ENCODE assay signal across 14 cellular contexts in the genomic region with DNA sequence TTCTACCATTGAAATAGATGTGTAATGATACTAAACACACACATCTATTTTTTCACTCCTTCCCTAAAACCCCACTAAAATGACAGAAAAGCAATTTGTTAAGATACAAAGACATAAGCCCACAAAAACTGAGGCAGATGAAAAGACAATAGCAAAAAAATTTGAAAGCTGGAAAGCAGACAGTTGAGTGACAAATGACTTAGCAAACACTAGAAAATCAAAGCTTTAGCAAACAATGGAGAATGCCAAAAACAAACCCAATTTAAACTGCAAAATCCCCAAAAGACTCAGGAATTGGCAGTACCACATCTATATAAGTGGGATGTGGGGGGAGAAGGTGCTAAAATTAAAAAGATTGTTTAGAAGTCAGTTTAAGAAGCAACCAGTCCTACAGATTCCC.
"Had no signal": no experiment of that assay in that cellular context is flagged by ENCODE, and none has a peak within 500 bp of the region (broad histone marks: within the 10 kb centered on the region; RNA-seq: fewer than 3 reads in every experiment).

No MANE protein-coding gene starts in this region.

- H3K27me3 ChIP-seq: heart right ventricle, tibial nerve, vagina had no signal

- H3K36me3 Mint-ChIP-seq: stimulated activated effector memory CD8-positive, alpha-beta T cell treated with anti-CD3 and anti-CD28 coated beads, Interleukin-12 subunit alpha, Interleukin-12 subunit beta, amount 100 ng/mL, for 72 hours had no signal

- H3K27ac Mint-ChIP-seq: activated CD8-positive, alpha-beta memory T cell treated with anti-CD3 and anti-CD28 coated beads, Interleukin-2, amount 10 ng/mL, durations not matched to agents 7 days and 5 days; activated naive CD8-positive, alpha-beta T cell treated with anti-CD3 and anti-CD28 coated beads for 36 hours; stimulated activated effector memory CD8-positive, alpha-beta T cell treated with anti-CD3 and anti-CD28 coated beads, Interleukin-12 subunit alpha, Interleukin-12 subunit beta, amount 100 ng/mL, for 72 hours had no signal

- H3K9me3 Mint-ChIP-seq: activated naive CD8-positive, alpha-beta T cell treated with anti-CD3 and anti-CD28 coated beads for 36 hours; stimulated activated effector memory CD8-positive, alpha-beta T cell treated with anti-CD3 and anti-CD28 coated beads, Interleukin-12 subunit alpha, Interleukin-12 subunit beta, amount 100 ng/mL, for 72 hours had no signal

- ATAC-seq: activated CD4-positive, CD25-positive, alpha-beta regulatory T cell treated with anti-CD3 and anti-CD28 coated beads, Interleukin-2, amount 50 U/mL, for 24 hours; activated CD8-positive, alpha-beta memory T cell treated with anti-CD3 and anti-CD28 coated beads, Interleukin-2, amount 10 ng/mL, durations not matched to agents 7 days and 5 days; heart right ventricle; left ventricle myocardium superior; stimulated activated effector memory CD8-positive, alpha-beta T cell treated with anti-CD3 and anti-CD28 coated beads, Interleukin-12 subunit alpha, Interleukin-12 subunit beta, amount 100 ng/mL, for 72 hours had no signal

- H3K4me3 Mint-ChIP-seq: activated CD8-positive, alpha-beta memory T cell treated with anti-CD3 and anti-CD28 coated beads, Interleukin-2, amount 10 ng/mL, durations not matched to agents 7 days and 5 days; activated naive CD8-positive, alpha-beta T cell treated with anti-CD3 and anti-CD28 coated beads for 36 hours; stimulated activated effector memory CD8-positive, alpha-beta T cell treated with anti-CD3 and anti-CD28 coated beads, Interleukin-12 subunit alpha, Interleukin-12 subunit beta, amount 100 ng/mL, for 72 hours had no signal

- H3K36me3 ChIP-seq: heart right ventricle, tibial nerve, vagina had no signal

- H3K4me3 ChIP-seq: heart right ventricle, skin epidermis, tibial nerve, vagina had no signal

- H3K27me3 Mint-ChIP-seq: activated CD8-positive, alpha-beta memory T cell treated with anti-CD3 and anti-CD28 coated beads, Interleukin-2, amount 10 ng/mL, durations not matched to agents 7 days and 5 days; activated naive CD8-positive, alpha-beta T cell treated with anti-CD3 and anti-CD28 coated beads for 36 hours had no signal

- H3K9me3 ChIP-seq: tibial nerve, vagina had no signal

- H3K27ac ChIP-seq: heart right ventricle, skin epidermis, tibial nerve, vagina had no signal

- DNase-seq: activated CD4-positive, alpha-beta T cell treated with anti-CD3 and anti-CD28 coated beads, Interleukin-2, amount 50 U/mL, for 4 hours; activated CD8-positive, alpha-beta memory T cell treated with anti-CD3 and anti-CD28 coated beads, Interleukin-2, amount 10 ng/mL, durations not matched to agents 7 days and 5 days; activated gamma-delta T cell treated with Interleukin-2 at 50 U/mL for 16 hours; activated naive CD8-positive, alpha-beta T cell treated with anti-CD3 and anti-CD28 coated beads for 36 hours; activated T-cell treated with anti-CD3 and anti-CD28 coated beads, Interleukin-2, amount 50 U/mL, for 48 hours; heart right ventricle; kidney; left ventricle myocardium superior; posterior cingulate gyrus had no signal
